8 cellular contexts compared by ENCODE assay signal in genomic region chr16:28924762-28925385, GRCh38. TPM values are rescaled to one million over a fixed set of nuclear protein-coding genes. Genes with fewer than 3 reads are reported as not detected.
DNase-seq lines count a peak whose midpoint lies in the region; ATAC-seq, FAIRE-seq and TF ChIP-seq lines count a peak whose summit lies in the region.

TSS of gene RABEP2 (minus strand) at chr16:28925238. CDS start at chr16:28925163, 75 bp downstream.

- H3K27ac ChIP-seq in pancreas (peak within 1 kb of the TSS; percentile 92 to 99 (median 96)), thyroid gland (peak within 1 kb of the TSS; percentile 91 to 99 (median 97))

- DNase-seq in GM12864 (ENCODE audit: low read depth) (peak; percentile 66), NCI-H128 (lab: John Stamatoyannopoulos, UW; ENCODE audit: unreplicated experiment) (peak; percentile 81), SW480 (ENCODE audit: low spot score) (peak; percentile 97), Right ventricle myocardium superior (peak; percentile 96), pancreas (peak; percentile 99 to 100 (median 99)), thyroid gland (peak; percentile 99)
- DNase-seq in activated naive CD8-positive, alpha-beta T cell treated with anti-CD3 and anti-CD28 coated beads, Interleukin-2, amount 50 U/mL, for 16 hours (ENCODE audit: low read depth, low spot score): peak; percentile 95

- WGBS in pancreas, 2 donors: 0 to 1% methylated on average over 50 to 66 of the region's 66 CpGs
- WGBS in thyroid gland, 2 donors: 0 to 1% methylated on average over 19 to 21 of the region's 66 CpGs

- TF ChIP-seq CTCF in GM12864 (IDR thresholded peaks at IDR 0.05; ENCODE audit: low read depth, low read length, missing control alignments) (no peak), pancreas (IDR thresholded peaks at IDR 0.05) (no peak), thyroid gland (IDR thresholded peaks at IDR 0.05) (no peak)

- H3K9me3 ChIP-seq in pancreas: no peaks in the 10 kb centered on the region
- no peaks in the 10 kb centered on the region for H3K9me3 ChIP-seq in thyroid gland

- no peak for TF ChIP-seq POLR2A in thyroid gland (IDR thresholded peaks at IDR 0.05)

- H3K4me1 ChIP-seq in pancreas (peaks cover 9 to 11% (median 9%) of the 10 kb centered on the region in 3 donors), thyroid gland (peaks cover 8 to 11% of the 10 kb centered on the region in 2 donors)

- H3K36me3 ChIP-seq in pancreas (peaks cover 0 to 5% (median 0%) of the 10 kb centered on the region in 3 donors), thyroid gland (peaks cover 0 to under 1% of the 10 kb centered on the region in 2 donors)

- H3K27me3 ChIP-seq in pancreas: no peaks in the 10 kb centered on the region
- no peaks in the 10 kb centered on the region for H3K27me3 ChIP-seq in thyroid gland

- FAIRE-seq in pancreas (lab: Jason Lieb, UNC): no peak

- ATAC-seq in HG02759 (IDR thresholded peaks at IDR 0.05; ENCODE audit: unreplicated experiment) (peak; percentile 58), Right ventricle myocardium superior (ENCODE audit: poor library complexity) (peak; percentile 96), pancreas (peak; percentile 85 to 93 (median 88))

- H3K4me3 ChIP-seq in GM12864 (ENCODE audit: low read depth, low read length): peak within 1 kb of the TSS; percentile 69
- peak within 1 kb of the TSS; percentile 59 to 89 (median 78) for H3K4me3 ChIP-seq in pancreas
- peak within 1 kb of the TSS; percentile 16 to 85 (median 65) for H3K4me3 ChIP-seq in thyroid gland (replicated peaks in 1 of 3)

- intact Hi-C loops in Right ventricle myocardium superior (cut with DNase I): no loop called here
- intact Hi-C loops in pancreas (cut with DNase I): no loop called here
- intact Hi-C loops in thyroid gland (cut with DNase I): loop anchor here (5.0 kb wide), 1 partner anchor 48 kb away; the partner anchor contains the start of gene ATP2A1

RNA-seq across cellular contexts. Expression of gene RABEP2, which starts in this region (rescaled TPM):
- total RNA-seq in Right ventricle myocardium superior (18.2 TPM), pancreas (10 to 100 TPM; 11.5 to 16.9 (median 13.7) TPM), thyroid gland (10 to 100 TPM; 36.7 to 55.8 (median 41.2) TPM)
- polyA plus RNA-seq in pancreas: 10 to 100 TPM; 34.0 to 66.1 TPM

Comparison
In these comparisons a context has a peak if more than half of its experiments do, and no peak if none do; other contexts are left out.
1. Peak in every context shown above with its lines: DNase-seq, ATAC-seq, H3K4me3 ChIP-seq and H3K27ac ChIP-seq.